Comparison of ENCODE assay signal across 1 cellular context in the genomic region with DNA sequence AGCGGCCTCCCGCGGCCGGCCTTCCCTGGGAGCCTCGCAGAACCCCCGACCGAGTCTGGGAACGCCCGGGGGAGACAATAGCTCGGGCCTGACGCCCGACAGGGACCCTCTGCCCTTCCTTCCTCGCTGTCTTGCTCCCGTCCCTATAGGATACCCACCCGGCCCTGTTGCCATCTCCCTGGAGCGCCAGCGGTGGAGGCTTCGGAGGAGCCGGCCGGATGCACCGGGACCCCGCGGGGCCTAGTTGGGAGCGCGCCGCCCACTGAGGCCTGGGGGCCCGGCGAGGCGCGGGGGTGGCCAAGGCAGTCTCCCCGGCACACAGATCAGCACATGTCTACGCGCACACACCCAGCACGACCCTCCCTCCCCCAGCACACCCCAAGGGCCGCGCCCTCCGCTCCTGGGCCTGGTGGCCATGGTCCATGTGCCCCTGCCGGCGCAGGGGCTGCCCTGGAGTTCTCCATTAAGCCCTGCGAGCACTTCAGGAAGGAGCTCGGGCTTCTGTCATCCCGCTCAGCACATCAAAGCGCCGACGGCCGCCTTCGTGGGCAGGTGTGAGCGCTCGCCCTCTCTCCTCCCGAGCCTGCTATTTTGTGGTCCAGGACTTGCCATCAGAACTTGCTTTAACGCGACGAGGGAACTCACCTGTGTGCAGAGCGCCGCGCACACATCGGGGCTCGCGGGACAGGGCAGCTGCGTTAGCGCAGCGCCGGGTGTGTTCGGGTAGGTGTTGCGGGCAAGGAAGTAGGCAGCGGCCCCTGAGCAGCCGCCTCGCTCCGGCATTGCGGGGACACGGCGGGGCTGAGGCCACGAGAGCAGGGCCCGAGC.
TF ChIP-seq lines count a peak whose summit lies in the region.

No MANE protein-coding gene starts in this region.

TF ChIP-seq in H1, 55 proteins besides CTCF, POLR2A, EP300 and RAD21:
- TF ChIP-seq KDM5A (IDR thresholded peaks at IDR 0.05; ENCODE audit: low read length), result no peak
- TF ChIP-seq EGR1 (IDR thresholded peaks at IDR 0.05; ENCODE audit: borderline replicate concordance, low read depth, low read length), result no peak
- peak; percentile 31; the same call in 1 of the 2 replicates for TF ChIP-seq CBX8 (IDR thresholded peaks at IDR 0.05; ENCODE audit: borderline replicate concordance, low read depth, low read length)
- TF ChIP-seq NRF1 (IDR thresholded peaks at IDR 0.05; ENCODE audit: low read depth, low read length), result no peak
- no peak for TF ChIP-seq POU5F1 (IDR thresholded peaks at IDR 0.05; ENCODE audit: low read depth, low read length)
- no peak for TF ChIP-seq RXRA (IDR thresholded peaks at IDR 0.05; ENCODE audit: insufficient read depth, low read depth, low read length)
- TF ChIP-seq TAF7 (optimal IDR thresholded peaks at IDR 0.05; ENCODE audit: borderline replicate concordance, low read depth, low read length), result no peak
- TF ChIP-seq SP4 (IDR thresholded peaks at IDR 0.05; ENCODE audit: low read length), result no peak
- no peak for TF ChIP-seq BACH1 (IDR thresholded peaks at IDR 0.05; ENCODE audit: low read length)
- TF ChIP-seq, protein P1, sequence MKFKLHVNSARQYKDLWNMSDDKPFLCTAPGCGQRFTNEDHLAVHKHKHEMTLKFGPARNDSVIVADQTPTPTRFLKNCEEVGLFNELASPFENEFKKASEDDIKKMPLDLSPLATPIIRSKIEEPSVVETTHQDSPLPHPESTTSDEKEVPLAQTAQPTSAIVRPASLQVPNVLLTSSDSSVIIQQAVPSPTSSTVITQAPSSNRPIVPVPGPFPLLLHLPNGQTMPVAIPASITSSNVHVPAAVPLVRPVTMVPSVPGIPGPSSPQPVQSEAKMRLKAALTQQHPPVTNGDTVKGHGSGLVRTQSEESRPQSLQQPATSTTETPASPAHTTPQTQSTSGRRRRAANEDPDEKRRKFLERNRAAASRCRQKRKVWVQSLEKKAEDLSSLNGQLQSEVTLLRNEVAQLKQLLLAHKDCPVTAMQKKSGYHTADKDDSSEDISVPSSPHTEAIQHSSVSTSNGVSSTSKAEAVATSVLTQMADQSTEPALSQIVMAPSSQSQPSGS (IDR thresholded peaks at IDR 0.05; ENCODE audit: low read length), result no peak
- TF ChIP-seq SIN3A (conservative IDR thresholded peaks at IDR 0.05 in 1 of 2, IDR thresholded peaks at IDR 0.05 in 1 of 2; ENCODE audit: low read depth in 1 of 2, low read length in 2 of 2), result no peak
- TF ChIP-seq YY1 (IDR thresholded peaks at IDR 0.05; ENCODE audit: low read depth, low read length), result no peak
- TF ChIP-seq RNF2 (IDR thresholded peaks at IDR 0.05; ENCODE audit: borderline replicate concordance, low read depth, low read length, missing control alignments, poor library complexity, severe bottlenecking), result peak; percentile 91
- TF ChIP-seq JUN (IDR thresholded peaks at IDR 0.05; ENCODE audit: low read depth, low read length), result no peak
- TF ChIP-seq SUZ12 (IDR thresholded peaks at IDR 0.05; ENCODE audit: low read length), result peak; percentile 90
- no peak for TF ChIP-seq PHF8 (conservative IDR thresholded peaks at IDR 0.05; ENCODE audit: low read depth, low read length)
- TF ChIP-seq CEBPB (IDR thresholded peaks at IDR 0.05; ENCODE audit: low read depth, low read length), result no peak
- no peak for TF ChIP-seq RFX5 (IDR thresholded peaks at IDR 0.05; ENCODE audit: borderline replicate concordance, low read depth, low read length)
- TF ChIP-seq, protein P2, sequence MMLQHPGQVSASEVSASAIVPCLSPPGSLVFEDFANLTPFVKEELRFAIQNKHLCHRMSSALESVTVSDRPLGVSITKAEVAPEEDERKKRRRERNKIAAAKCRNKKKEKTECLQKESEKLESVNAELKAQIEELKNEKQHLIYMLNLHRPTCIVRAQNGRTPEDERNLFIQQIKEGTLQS (IDR thresholded peaks at IDR 0.05; ENCODE audit: insufficient read depth, low read depth, low read length), result no peak
- TF ChIP-seq KDM1A (IDR thresholded peaks at IDR 0.05; ENCODE audit: borderline replicate concordance, low read length), result no peak
- TF ChIP-seq CTBP2 (IDR thresholded peaks at IDR 0.05; ENCODE audit: borderline replicate concordance, insufficient read depth, insufficient read length, low read length), result peak; percentile 78
- no peak for TF ChIP-seq JUND (IDR thresholded peaks at IDR 0.05; ENCODE audit: low read length)
- TF ChIP-seq TBP (IDR thresholded peaks at IDR 0.05; ENCODE audit: low read depth, low read length), result no peak
- TF ChIP-seq TAF1 (IDR thresholded peaks at IDR 0.05; ENCODE audit: low read depth, low read length), result no peak
- no peak for TF ChIP-seq CBX5 (IDR thresholded peaks at IDR 0.05; ENCODE audit: low read depth, low read length)
- no peak for TF ChIP-seq KDM4A (IDR thresholded peaks at IDR 0.05; ENCODE audit: low read depth, low read length, severe bottlenecking)
- no peak for TF ChIP-seq HDAC2 (IDR thresholded peaks at IDR 0.05; ENCODE audit: borderline replicate concordance in 1 of 2, low read depth in 2 of 2, low read length in 2 of 2)
- no peak for TF ChIP-seq NANOG (IDR thresholded peaks at IDR 0.05; ENCODE audit: insufficient read depth, low read depth, low read length, poor library complexity, severe bottlenecking)
- no peak for TF ChIP-seq TEAD4 (IDR thresholded peaks at IDR 0.05; ENCODE audit: low read depth, low read length)
- TF ChIP-seq CREB1 (IDR thresholded peaks at IDR 0.05), result no peak
- no peak for TF ChIP-seq SIRT6 (IDR thresholded peaks at IDR 0.05; ENCODE audit: low read length)
- TF ChIP-seq GABPA (IDR thresholded peaks at IDR 0.05; ENCODE audit: borderline replicate concordance, insufficient read depth, low read length), result no peak
- TF ChIP-seq ASH2L (IDR thresholded peaks at IDR 0.05; ENCODE audit: low read length), result peak; percentile 5
- TF ChIP-seq, protein P3, sequence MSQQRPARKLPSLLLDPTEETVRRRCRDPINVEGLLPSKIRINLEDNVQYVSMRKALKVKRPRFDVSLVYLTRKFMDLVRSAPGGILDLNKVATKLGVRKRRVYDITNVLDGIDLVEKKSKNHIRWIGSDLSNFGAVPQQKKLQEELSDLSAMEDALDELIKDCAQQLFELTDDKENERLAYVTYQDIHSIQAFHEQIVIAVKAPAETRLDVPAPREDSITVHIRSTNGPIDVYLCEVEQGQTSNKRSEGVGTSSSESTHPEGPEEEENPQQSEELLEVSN (IDR thresholded peaks at IDR 0.05), result 0 out of 2 replicates have a peak, but pooled peaks have one; percentile 8
- TF ChIP-seq EZH2 (IDR thresholded peaks at IDR 0.05; ENCODE audit: low read depth, low read length, severe bottlenecking), result peak; percentile 97
- TF ChIP-seq, protein P4, sequence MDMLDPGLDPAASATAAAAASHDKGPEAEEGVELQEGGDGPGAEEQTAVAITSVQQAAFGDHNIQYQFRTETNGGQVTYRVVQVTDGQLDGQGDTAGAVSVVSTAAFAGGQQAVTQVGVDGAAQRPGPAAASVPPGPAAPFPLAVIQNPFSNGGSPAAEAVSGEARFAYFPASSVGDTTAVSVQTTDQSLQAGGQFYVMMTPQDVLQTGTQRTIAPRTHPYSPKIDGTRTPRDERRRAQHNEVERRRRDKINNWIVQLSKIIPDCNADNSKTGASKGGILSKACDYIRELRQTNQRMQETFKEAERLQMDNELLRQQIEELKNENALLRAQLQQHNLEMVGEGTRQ (IDR thresholded peaks at IDR 0.05; ENCODE audit: low read length), result no peak
- no peak for TF ChIP-seq POLR2AphosphoS5 (IDR thresholded peaks at IDR 0.05; ENCODE audit: low read depth, low read length)
TF ChIP-seq in H1: peak in this region for 7.
